In the genomic region with DNA sequence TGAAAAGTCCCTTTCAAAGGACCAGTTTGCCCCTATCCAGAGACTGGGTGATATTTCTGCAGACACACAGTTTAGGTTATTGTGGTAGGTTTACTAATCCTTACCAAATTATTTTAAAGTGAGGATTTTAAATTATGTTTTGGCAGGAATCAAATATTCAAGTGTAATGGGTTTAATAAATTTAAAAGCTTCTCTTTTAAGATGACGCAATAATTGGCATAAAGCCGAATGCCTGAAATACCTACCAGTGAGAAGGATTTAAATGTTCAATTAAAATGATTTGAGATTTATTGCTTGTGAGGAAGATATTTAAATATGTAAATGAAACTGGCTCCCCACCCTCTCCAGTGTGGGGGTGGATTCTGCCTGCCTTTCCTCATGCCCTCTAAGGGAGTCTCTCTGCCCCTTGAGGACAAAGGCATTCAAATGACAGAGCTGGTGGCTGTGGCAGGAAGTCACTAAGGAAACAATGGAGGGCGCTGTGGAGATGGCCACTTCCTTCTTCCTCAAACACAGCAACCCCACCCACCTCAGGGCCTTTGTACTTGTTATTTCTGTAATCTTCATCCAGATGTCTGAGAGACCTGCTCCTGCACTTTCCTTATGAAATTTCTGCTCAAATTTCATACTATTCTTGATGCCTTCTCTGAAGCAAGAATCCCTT, we compare ENCODE assay signal across 8 cellular contexts.
A peak's percentile ranks its signal among the peaks of the same experiment; 100 is the strongest.
DNase-seq lines count a peak whose midpoint lies in the region; ATAC-seq, FAIRE-seq and TF ChIP-seq lines count a peak whose summit lies in the region.

No MANE protein-coding gene starts in this region.

- H3K27ac Mint-ChIP-seq in neural crest cell (ENCODE audit: unreplicated experiment): peak overlapping the region; percentile 78

- peak overlapping the region; percentile 60 for H3K4me3 Mint-ChIP-seq in neural crest cell

- no peak overlapping the region for H2AFZ ChIP-seq in mesenchymal stem cell (ENCODE audit: low read depth, low read length)

- H3K36me3 ChIP-seq in bronchial epithelial cell (ENCODE audit: control insufficient read depth, insufficient read depth, low read length) (no peaks in the 10 kb centered on the region), mesenchymal stem cell (ENCODE audit: control insufficient read depth in 1 of 2, insufficient read depth in 2 of 2, low read depth in 1 of 2, low read length in 2 of 2) (no peaks in the 10 kb centered on the region)

- no peak overlapping the region for H2BK15ac ChIP-seq in mesenchymal stem cell (ENCODE audit: low read depth, poor library complexity, severe bottlenecking)

- ATAC-seq in GM21423 (IDR thresholded peaks at IDR 0.05; ENCODE audit: unreplicated experiment): no peak

- H3K36me3 Mint-ChIP-seq in neural crest cell (ENCODE audit: low read depth): no peaks in the 10 kb centered on the region

- no peak overlapping the region for H3K18ac ChIP-seq in mesenchymal stem cell (ENCODE audit: low read depth in 1 of 2, low read length in 2 of 2)

- TF ChIP-seq CTCF in bronchial epithelial cell (IDR thresholded peaks at IDR 0.05; ENCODE audit: insufficient read depth, low read length, severe bottlenecking) (peak; percentile 6), neural crest cell (conservative IDR thresholded peaks at IDR 0.05) (peak; percentile 18)

- no peak overlapping the region for H2AK5ac ChIP-seq in mesenchymal stem cell (ENCODE audit: low read length, severe bottlenecking)

- H2BK120ac ChIP-seq in mesenchymal stem cell (ENCODE audit: low read depth, low read length): no peak overlapping the region

- peaks cover 28% of the 10 kb centered on the region for H3K79me1 ChIP-seq in mesenchymal stem cell (replicated peaks; ENCODE audit: low read length, poor library complexity, severe bottlenecking)

- no peak overlapping the region for H3K14ac ChIP-seq in mesenchymal stem cell (ENCODE audit: low read length in 2 of 2)

- H3K4me3 ChIP-seq in bronchial epithelial cell (ENCODE audit: low read depth, low read length): no peak overlapping the region
- H3K4me3 ChIP-seq in mesenchymal stem cell (ENCODE audit: insufficient read depth in 1 of 2, low read depth in 1 of 2, low read length in 2 of 2): no peak overlapping the region

- no peak overlapping the region for H3K27ac ChIP-seq in mesenchymal stem cell (ENCODE audit: low read length, poor library complexity, severe bottlenecking)

- peaks cover 10% of the 10 kb centered on the region for H3K4me1 ChIP-seq in mesenchymal stem cell (ENCODE audit: control insufficient read depth, insufficient read depth, low read depth, low read length)

- no peak overlapping the region for H3K4ac ChIP-seq in mesenchymal stem cell (ENCODE audit: low read depth in 1 of 2, low read length in 2 of 2)

- H4K91ac ChIP-seq in mesenchymal stem cell (ENCODE audit: low read length): no peak overlapping the region

- H3K23ac ChIP-seq in mesenchymal stem cell (ENCODE audit: low read length in 2 of 2): no peak overlapping the region

- no peak for FAIRE-seq in bronchial epithelial cell (lab: Jason Lieb, UNC)

- H4K8ac ChIP-seq in mesenchymal stem cell (ENCODE audit: low read length): no peak overlapping the region

- H3K4me2 ChIP-seq in mesenchymal stem cell (ENCODE audit: low read length, poor library complexity, severe bottlenecking): no peak overlapping the region

- H3K27me3 Mint-ChIP-seq in neural crest cell (ENCODE audit: low read depth): no peaks in the 10 kb centered on the region

- H3K9me3 Mint-ChIP-seq in neural crest cell: peaks cover 2% of the 10 kb centered on the region

- H3K9ac ChIP-seq in mesenchymal stem cell (ENCODE audit: low read length): no peak overlapping the region

- no peaks in the 10 kb centered on the region for H3K27me3 ChIP-seq in bronchial epithelial cell (ENCODE audit: control insufficient read depth, insufficient read depth, low read length)
- no peaks in the 10 kb centered on the region for H3K27me3 ChIP-seq in mesenchymal stem cell (ENCODE audit: control insufficient read depth in 1 of 2, insufficient read depth in 1 of 2, low read length in 2 of 2)

- 94% methylated on average over 3 of the region's 3 CpGs for WGBS in mesenchymal stem cell

- H3K9me3 ChIP-seq in mesenchymal stem cell (ENCODE audit: control insufficient read depth, low read length): no peaks in the 10 kb centered on the region

- H2BK5ac ChIP-seq in mesenchymal stem cell (ENCODE audit: low read depth, low read length, poor library complexity, severe bottlenecking): no peak overlapping the region

- peak in 2 of 3 donors; percentile 9 to 15 for DNase-seq in stimulated activated CD4-positive, alpha-beta T cell treated with anti-CD3 and anti-CD28 coated beads, Interleukin-12 subunit alpha, Interleukin-12 subunit beta, amount 100 ng/mL, for 48 hours (ENCODE audit: low read depth in 2 of 3, low spot score in 1 of 3)
- DNase-seq in stimulated activated CD4-positive, alpha-beta T cell treated with anti-CD3 and anti-CD28 coated beads, Interleukin-2, amount 100 ng/mL, for 48 hours: no peak
- DNase-seq in SKM-1 treated with dmso at 0.1 percent for 144 hours (lab: John Stamatoyannopoulos, UW; ENCODE audit: unreplicated experiment): peak; percentile 71
- peak; percentile 21 for DNase-seq in bronchial epithelial cell (ENCODE audit: low read depth)
- DNase-seq in neural crest cell (ENCODE audit: low read depth, low spot score): peak; percentile 7
- no peak for DNase-seq in cortex of kidney (lab: John Stamatoyannopoulos, UW)
- DNase-seq in mesenchymal stem cell: no peak

- H2BK12ac ChIP-seq in mesenchymal stem cell (ENCODE audit: low read length in 2 of 2): peak overlapping the region in 1 of 2 experiments; percentile 63

- peaks cover 37% of the 10 kb centered on the region for H3K4me1 Mint-ChIP-seq in neural crest cell

Comparison
In these comparisons a context has a peak if more than half of its experiments do, and no peak if none do; other contexts are left out.
1. DNase-seq: peak in stimulated activated CD4-positive, alpha-beta T cell treated with anti-CD3 and anti-CD28 coated beads, Interleukin-12 subunit alpha, Interleukin-12 subunit beta, amount 100 ng/mL, for 48 hours (2 of 3), SKM-1 treated with dmso at 0.1 percent for 144 hours (single experiment), bronchial epithelial cell (single experiment) and neural crest cell (single experiment); none in stimulated activated CD4-positive, alpha-beta T cell treated with anti-CD3 and anti-CD28 coated beads, Interleukin-2, amount 100 ng/mL, for 48 hours (0 of 2), cortex of kidney (single experiment) and mesenchymal stem cell (single experiment).